In genomic region chr12:75478395-75478794, GRCh38 we compare ENCODE assay signal across 8 cellular contexts. TPM values are rescaled to one million over a fixed set of nuclear protein-coding genes. Genes with fewer than 3 reads are reported as not detected.
DNase-seq lines count a peak whose midpoint lies in the region; ATAC-seq, FAIRE-seq and TF ChIP-seq lines count a peak whose summit lies in the region.

No MANE protein-coding gene starts in this region.

- H3K36me3 Mint-ChIP-seq in CD8-positive, alpha-beta T cell: peaks cover 10% of the 10 kb centered on the region

- in situ Hi-C loops in HepG2 (cut with HindIII; ENCODE audit: extremely low pct_ligation_motif_present, low pct_unique_long_range_greater_than_20kb): no loop called here

- H3K4me2 ChIP-seq in HepG2 (ENCODE audit: low read depth, low read length): no peak overlapping the region

- H3K9me3 ChIP-seq in CD8-positive, alpha-beta T cell (ENCODE audit: low read length): no peaks in the 10 kb centered on the region
- H3K9me3 ChIP-seq in HepG2 (ENCODE audit: low read length): no peaks in the 10 kb centered on the region

- H3K27ac Mint-ChIP-seq in CD8-positive, alpha-beta T cell: peak overlapping the region; percentile 98

- POLR2A ChIA-PET in CD8-positive, alpha-beta T cell (lab: Charles Lee): interaction anchor here (0.8 to 4.0 kb wide), 3 partner anchors 33 to 941 kb away, joined by 3 to 26 read pairs (median 8); partner anchors contain the start of genes ATXN7L3B, GLIPR1L2 and KRR1
- POLR2A ChIA-PET in HepG2 (lab: Yijun Ruan, JAX): no interaction called here

- no peak for TF ChIP-seq RAD21 in HepG2 (CRISPR knock-in tag; IDR thresholded peaks at IDR 0.05)

- CTCF ChIA-PET in CD8-positive, alpha-beta T cell (lab: Charles Lee): interaction anchor here (1.1 to 2.7 kb wide), 4 partner anchors 16 to 144 kb away, joined by 3 to 10 read pairs (median 6); partner anchors contain the start of genes GLIPR1L1 and GLIPR1L2
- CTCF ChIA-PET in HepG2 (lab: Yijun Ruan, JAX; ENCODE audit: low intra/inter-chr PET ratio, low total read pairs): no interaction called here

- H3K79me2 ChIP-seq in HepG2 (ENCODE audit: insufficient read depth, low read length): no peaks in the 10 kb centered on the region

- intact Hi-C loops in CD8-positive, alpha-beta T cell (cut with DNase I, micrococcal nuclease): loop anchor here (1.0 to 10.0 kb wide), 3 partner anchors 86 to 1081 kb away; partner anchors contain the start of genes ATXN7L3B (in 1 of the 2), GLIPR1L2 (in 1 of the 2) and OSBPL8 (in 1 of the 2)
- intact Hi-C loops in HepG2 (cut with micrococcal nuclease; ENCODE audit: unreplicated experiment): no loop called here

- TF ChIP-seq CTCF in CD8-positive, alpha-beta T cell (IDR thresholded peaks at IDR 0.05): no peak
- TF ChIP-seq CTCF in HepG2 (CRISPR knock-in tag; IDR thresholded peaks at IDR 0.05): no peak

- H4K20me1 ChIP-seq in HepG2 (ENCODE audit: insufficient read depth, low read length): no peaks in the 10 kb centered on the region

- TF ChIP-seq POLR2A in HepG2 (IDR thresholded peaks at IDR 0.05; ENCODE audit: insufficient read depth in 1 of 2, low read depth in 2 of 2, low read length in 2 of 2): no peak

- H3K27me3 Mint-ChIP-seq in CD8-positive, alpha-beta T cell (ENCODE audit: low read depth): no peaks in the 10 kb centered on the region

- TF ChIP-seq EP300 in HepG2 (IDR thresholded peaks at IDR 0.05; ENCODE audit: low read depth in 2 of 2, low read length in 2 of 2) (no peak), HepG2 (CRISPR knock-in tag; IDR thresholded peaks at IDR 0.05; ENCODE audit: borderline replicate concordance) (no peak)

- H3K9me3 Mint-ChIP-seq in CD8-positive, alpha-beta T cell: no peaks in the 10 kb centered on the region

- ATAC-seq in CD8-positive, alpha-beta T cell: peak; percentile 54
- peak; percentile 22 for ATAC-seq in GM21786 (IDR thresholded peaks at IDR 0.05; ENCODE audit: unreplicated experiment)
- ATAC-seq in HepG2: no peak
- no peak for ATAC-seq in GM21360 (IDR thresholded peaks at IDR 0.05; ENCODE audit: unreplicated experiment)

- no peak for FAIRE-seq in HepG2 (lab: Jason Lieb, UNC)

- peak overlapping the region; percentile 50 for H3K4me3 Mint-ChIP-seq in CD8-positive, alpha-beta T cell

- BruUV-seq in HepG2 (replicated peaks; lab: Mats Ljungman, UMichigan): no TSS peak

- peaks cover 49% of the 10 kb centered on the region for H3K4me1 ChIP-seq in CD8-positive, alpha-beta T cell (ENCODE audit: insufficient read depth, low read length)
- H3K4me1 ChIP-seq in HepG2 (ENCODE audit: insufficient read depth, low read length): peaks cover 26% of the 10 kb centered on the region

- H3K4me1 Mint-ChIP-seq in CD8-positive, alpha-beta T cell (ENCODE audit: low read depth): peaks cover 64% of the 10 kb centered on the region

- no peaks in the 10 kb centered on the region for H3K36me3 ChIP-seq in CD8-positive, alpha-beta T cell (ENCODE audit: insufficient read depth, low read length)
- no peaks in the 10 kb centered on the region for H3K36me3 ChIP-seq in HepG2 (replicated peaks in 1 of 2; ENCODE audit: control insufficient read depth in 1 of 2, insufficient read depth in 2 of 2, low read length in 2 of 2)

- H2AFZ ChIP-seq in HepG2 (ENCODE audit: low read length): no peak overlapping the region

- H3K27ac ChIP-seq in CD8-positive, alpha-beta T cell (ENCODE audit: low read depth, low read length): peak overlapping the region; percentile 69
- no peak overlapping the region for H3K27ac ChIP-seq in HepG2 (ENCODE audit: extremely low read length, insufficient read depth, low read length)

- H3K9ac ChIP-seq in HepG2 (ENCODE audit: insufficient read depth, low read depth, low read length): no peak overlapping the region

- 43% methylated on average over 3 of the region's 3 CpGs for WGBS in HepG2 (ENCODE audit: low lambda C conversion rate)

- H3K4me3 ChIP-seq in CD8-positive, alpha-beta T cell (ENCODE audit: low read depth, low read length): no peak overlapping the region
- H3K4me3 ChIP-seq in HepG2 (replicated peaks in 1 of 3; ENCODE audit: insufficient read depth in 1 of 3, low read depth in 2 of 3, low read length in 3 of 3): no peak overlapping the region

- H3K27me3 ChIP-seq in CD8-positive, alpha-beta T cell (ENCODE audit: insufficient read depth, low read length): no peaks in the 10 kb centered on the region
- no peaks in the 10 kb centered on the region; a peak in 1 of 5 replicates for H3K27me3 ChIP-seq in HepG2 (ENCODE audit: control insufficient read depth in 1 of 2, insufficient read depth in 2 of 2, low read length in 2 of 2)

- DNase-seq in CD8-positive, alpha-beta T cell: peak in 2 of 7 experiments; percentile 47 to 54
- DNase-seq in SKM-1 treated with dmso at 0.1 percent for 144 hours (lab: John Stamatoyannopoulos, UW; ENCODE audit: unreplicated experiment) (peak; percentile 64), HepG2 (ENCODE audit: low spot score) (no peak), DMS 273 treated with DMSO at 0.1 percent for 48 hours (lab: John Stamatoyannopoulos, UW) (no peak), cerebellum (ENCODE audit: low spot score) (no peak), NCI-H1417 (lab: John Stamatoyannopoulos, UW) (no peak)

TF ChIP-seq in HepG2, 621 proteins besides CTCF, POLR2A, EP300 and RAD21:
- TF ChIP-seq, protein P1, sequence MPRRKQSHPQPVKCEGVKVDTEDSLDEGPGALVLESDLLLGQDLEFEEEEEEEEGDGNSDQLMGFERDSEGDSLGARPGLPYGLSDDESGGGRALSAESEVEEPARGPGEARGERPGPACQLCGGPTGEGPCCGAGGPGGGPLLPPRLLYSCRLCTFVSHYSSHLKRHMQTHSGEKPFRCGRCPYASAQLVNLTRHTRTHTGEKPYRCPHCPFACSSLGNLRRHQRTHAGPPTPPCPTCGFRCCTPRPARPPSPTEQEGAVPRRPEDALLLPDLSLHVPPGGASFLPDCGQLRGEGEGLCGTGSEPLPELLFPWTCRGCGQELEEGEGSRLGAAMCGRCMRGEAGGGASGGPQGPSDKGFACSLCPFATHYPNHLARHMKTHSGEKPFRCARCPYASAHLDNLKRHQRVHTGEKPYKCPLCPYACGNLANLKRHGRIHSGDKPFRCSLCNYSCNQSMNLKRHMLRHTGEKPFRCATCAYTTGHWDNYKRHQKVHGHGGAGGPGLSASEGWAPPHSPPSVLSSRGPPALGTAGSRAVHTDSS (CRISPR knock-in tag; conservative IDR thresholded peaks at IDR 0.05): no peak
- peak; percentile 43 for TF ChIP-seq CEBPB (IDR thresholded peaks at IDR 0.05; ENCODE audit: borderline replicate concordance, low read depth, low read length)

RNA-seq across cellular contexts. Expression of gene GLIPR1, which starts 2.2 kb away (rescaled TPM):
- total RNA-seq in CD8-positive, alpha-beta T cell: 10 to 100 TPM; 20.8 to 23.1 TPM
- 2.8 and 5.0 TPM in 2 replicates for total RNA-seq in HepG2 (2016; rRNA removed; fragmentation: Illumina TruSeq; extraction: Trizol)
- 0.97 and 2.2 TPM in 2 replicates for total RNA-seq in HepG2 (2016; cell fraction: cytosol; rRNA removed; fragmentation: Illumina TruSeq; extraction: Trizol; ENCODE audit: low read depth)
- total RNA-seq in HepG2 (2016; cell fraction: insoluble cytoplasmic fraction; rRNA removed; fragmentation: Illumina TruSeq; extraction: Trizol): 3.7 and 6.0 TPM in 2 replicates
- total RNA-seq in HepG2 (2016; cell fraction: membrane; rRNA removed; fragmentation: Illumina TruSeq; extraction: Trizol): 1.9 and 4.2 TPM in 2 replicates
- 5.3 TPM in 2 replicates for total RNA-seq in HepG2 (2016; cell fraction: nucleus; rRNA removed; fragmentation: Illumina TruSeq; extraction: Trizol)
- polyA plus RNA-seq in HepG2 (2011; rRNA removed): 1.9 and 4.9 TPM in 2 replicates
- polyA plus RNA-seq in HepG2 (2011; cell fraction: cytosol; rRNA removed): 1.4 and 4.8 TPM in 2 replicates
- polyA plus RNA-seq in HepG2 (2011; cell fraction: nucleus; rRNA removed): 2.1 and 2.5 TPM in 2 replicates
- polyA plus RNA-seq in HepG2 (2012): 2.8 and 3.5 TPM in 2 replicates
- 3.4 and 3.8 TPM in 2 replicates for polyA plus RNA-seq in HepG2 (2016; cell fraction: cytosol; fragmentation: Illumina TruSeq; extraction: Trizol; ENCODE audit: low read depth)
- 3.4 and 4.5 TPM in 2 replicates for polyA plus RNA-seq in HepG2 (2016; cell fraction: insoluble cytoplasmic fraction; fragmentation: Illumina TruSeq; extraction: Trizol; ENCODE audit: low read depth)
- 3.0 TPM in 2 replicates for polyA plus RNA-seq in HepG2 (2016; cell fraction: membrane; fragmentation: Illumina TruSeq; extraction: Trizol; ENCODE audit: low read depth)
- 9.2 and 10.3 TPM in 2 replicates for polyA plus RNA-seq in HepG2 (2016; cell fraction: nucleus; fragmentation: Illumina TruSeq; extraction: Trizol; ENCODE audit: insufficient read depth, low read depth)
- polyA minus RNA-seq in HepG2 (2011; rRNA and poly(A)+ RNA removed; ENCODE audit: low replicate concordance): 0.30 and 1.9 TPM in 2 replicates
- 0.35 and 2.6 TPM in 2 replicates for polyA minus RNA-seq in HepG2 (2011; cell fraction: cytosol; rRNA and poly(A)+ RNA removed)
- 4.8 and 7.2 TPM in 2 replicates for polyA minus RNA-seq in HepG2 (2011; cell fraction: nucleus; rRNA and poly(A)+ RNA removed)
- 2.9 TPM for total RNA-seq in cerebellum

RNA-seq across cellular contexts. Expression of gene KRR1, which starts 33.0 kb away (rescaled TPM):
- 100 to 1,000 TPM; 158 to 161 TPM for total RNA-seq in CD8-positive, alpha-beta T cell
- total RNA-seq in HepG2 (2016; rRNA removed; fragmentation: Illumina TruSeq; extraction: Trizol) (103 and 161 TPM in 2 replicates), cerebellum (41.6 TPM)
- total RNA-seq in HepG2 (2016; cell fraction: cytosol; rRNA removed; fragmentation: Illumina TruSeq; extraction: Trizol; ENCODE audit: low read depth): 8.5 and 10.4 TPM in 2 replicates
- 98.7 and 161 TPM in 2 replicates for total RNA-seq in HepG2 (2016; cell fraction: insoluble cytoplasmic fraction; rRNA removed; fragmentation: Illumina TruSeq; extraction: Trizol)
- total RNA-seq in HepG2 (2016; cell fraction: membrane; rRNA removed; fragmentation: Illumina TruSeq; extraction: Trizol): 15.5 and 22.5 TPM in 2 replicates
- 70.4 and 75.4 TPM in 2 replicates for total RNA-seq in HepG2 (2016; cell fraction: nucleus; rRNA removed; fragmentation: Illumina TruSeq; extraction: Trizol)
- polyA plus RNA-seq in HepG2 (2011; rRNA removed): 12.4 and 19.3 TPM in 2 replicates
- 6.2 and 9.4 TPM in 2 replicates for polyA plus RNA-seq in HepG2 (2011; cell fraction: cytosol; rRNA removed)
- 12.0 and 14.6 TPM in 2 replicates for polyA plus RNA-seq in HepG2 (2011; cell fraction: nucleus; rRNA removed)
- 27.2 and 40.7 TPM in 2 replicates for polyA plus RNA-seq in HepG2 (2012)
- polyA plus RNA-seq in HepG2 (2016; cell fraction: cytosol; fragmentation: Illumina TruSeq; extraction: Trizol; ENCODE audit: low read depth): 2.2 and 3.6 TPM in 2 replicates
- polyA plus RNA-seq in HepG2 (2016; cell fraction: insoluble cytoplasmic fraction; fragmentation: Illumina TruSeq; extraction: Trizol; ENCODE audit: low read depth): 112 and 126 TPM in 2 replicates
- 5.4 and 6.5 TPM in 2 replicates for polyA plus RNA-seq in HepG2 (2016; cell fraction: membrane; fragmentation: Illumina TruSeq; extraction: Trizol; ENCODE audit: low read depth)
- 71.8 and 72.7 TPM in 2 replicates for polyA plus RNA-seq in HepG2 (2016; cell fraction: nucleus; fragmentation: Illumina TruSeq; extraction: Trizol; ENCODE audit: insufficient read depth, low read depth)
- polyA minus RNA-seq in HepG2 (2011; rRNA and poly(A)+ RNA removed; ENCODE audit: low replicate concordance): 5.2 and 9.7 TPM in 2 replicates
- 12.0 and 21.5 TPM in 2 replicates for polyA minus RNA-seq in HepG2 (2011; cell fraction: cytosol; rRNA and poly(A)+ RNA removed)
- 83.9 and 96.6 TPM in 2 replicates for polyA minus RNA-seq in HepG2 (2011; cell fraction: nucleus; rRNA and poly(A)+ RNA removed)

Comparison
In these comparisons a context has a peak if more than half of its experiments do, and no peak if none do; other contexts are left out.
1. ATAC-seq: peak in CD8-positive, alpha-beta T cell (single experiment) and GM21786 (single experiment); none in HepG2 (single experiment) and GM21360 (single experiment).